Comparison of ENCODE assay signal across 9 cellular contexts in the genomic region with DNA sequence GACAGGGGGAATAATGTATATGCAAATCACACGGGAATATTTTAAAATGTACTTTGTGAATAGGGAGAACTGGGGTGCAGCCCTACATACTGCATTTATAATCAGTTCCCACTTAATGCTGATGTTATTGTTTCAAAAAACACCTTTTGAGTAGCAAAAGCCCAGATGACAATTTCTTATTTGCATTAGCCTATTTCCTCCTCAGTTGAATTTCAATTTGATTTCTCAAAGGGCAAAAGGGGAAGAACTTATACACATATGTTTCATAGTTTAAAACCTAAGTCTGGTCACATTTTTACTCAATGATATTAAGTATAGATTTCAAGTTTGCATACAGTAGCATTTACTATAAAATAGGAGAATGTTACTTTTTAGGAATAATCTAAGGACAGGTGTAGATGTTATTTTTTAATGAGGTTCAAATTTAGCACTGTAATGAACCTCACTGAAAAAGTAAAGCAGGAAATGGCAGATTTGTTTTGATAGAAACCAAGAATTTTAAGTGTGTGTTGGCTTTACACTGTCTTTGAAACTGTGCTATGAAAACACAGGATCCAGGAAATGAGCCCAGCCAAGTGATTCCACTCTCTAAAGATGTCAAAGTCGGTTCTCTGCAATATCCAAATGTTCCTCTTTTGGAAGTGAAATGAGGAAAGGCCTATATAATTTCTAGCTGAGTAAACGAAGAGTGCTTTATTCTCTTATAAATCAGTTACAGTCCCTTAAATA.
DNase-seq lines count a peak whose midpoint lies in the region; ATAC-seq lines count a peak whose summit lies in the region.
"Had no signal": no experiment of that assay in that cellular context is flagged by ENCODE, and none has a peak within 500 bp of the region (broad histone marks: within the 10 kb centered on the region; RNA-seq: fewer than 3 reads in every experiment).

No MANE protein-coding gene starts in this region.

- H3K9me3 ChIP-seq in adipocyte (ENCODE audit: control insufficient read depth, low read length) (no peaks in the 10 kb centered on the region), neuronal stem cell (replicated peaks in 1 of 2; ENCODE audit: control insufficient read depth in 2 of 2, insufficient read depth in 1 of 2, low read depth in 1 of 2, low read length in 2 of 2) (no peaks in the 10 kb centered on the region)

- H3K79me1 ChIP-seq in neuronal stem cell (ENCODE audit: low read depth, low read length): no peaks in the 10 kb centered on the region

- no peak overlapping the region for H3K18ac ChIP-seq in neuronal stem cell (ENCODE audit: low read length)

- no peak overlapping the region for H4K91ac ChIP-seq in neuronal stem cell (ENCODE audit: low read depth, low read length, poor library complexity)

- H3K14ac ChIP-seq in neuronal stem cell (ENCODE audit: low read length): no peak overlapping the region

- peak overlapping the region; percentile 51 for H3K4me3 Mint-ChIP-seq in activated T-cell treated with anti-CD3 and anti-CD28 coated beads, Interleukin-2, amount 50 U/mL, for 4 hours

- ATAC-seq in activated T-cell treated with anti-CD3 and anti-CD28 coated beads, Interleukin-2, amount 50 U/mL, for 4 hours: peak; percentile 44 to 46
- peak; percentile 62 for ATAC-seq in HG03095 (IDR thresholded peaks at IDR 0.05; ENCODE audit: unreplicated experiment)

- H3K4ac ChIP-seq in neuronal stem cell (ENCODE audit: low read length): no peak overlapping the region

- H2BK5ac ChIP-seq in neuronal stem cell (ENCODE audit: low read length): no peak overlapping the region

- no peak overlapping the region for H3K23ac ChIP-seq in neuronal stem cell (ENCODE audit: low read depth, low read length, poor library complexity)

- no CpG with 5 or more reads among the region's 3 CpGs for WGBS in neuronal stem cell (ENCODE audit: extremely low coverage in 2 of 2, insufficient read length in 2 of 2, insufficient replicate concordance in 1 of 2), 2 donors

- H3K9ac ChIP-seq in adipocyte (ENCODE audit: low read length) (no peak overlapping the region), neuronal stem cell (ENCODE audit: low read depth, low read length, poor library complexity) (no peak overlapping the region)

- peaks cover 27% of the 10 kb centered on the region for H3K4me1 ChIP-seq in adipocyte (ENCODE audit: control insufficient read depth, insufficient read depth, low read length)
- peaks cover 0 to 7% of the 10 kb centered on the region in 2 donors for H3K4me1 ChIP-seq in neuronal stem cell (ENCODE audit: control insufficient read depth in 2 of 2, insufficient read depth in 1 of 2, low read depth in 1 of 2, low read length in 2 of 2)

- H3K36me3 ChIP-seq in adipocyte (ENCODE audit: control insufficient read depth, insufficient read depth, low read length, severe bottlenecking) (no peaks in the 10 kb centered on the region), neuronal stem cell (replicated peaks in 1 of 2; ENCODE audit: control insufficient read depth in 2 of 2, insufficient read depth in 2 of 2, low read length in 2 of 2) (no peaks in the 10 kb centered on the region)

- H3K4me2 ChIP-seq in neuronal stem cell (ENCODE audit: insufficient read depth, low read length, poor library complexity, severe bottlenecking): no peak overlapping the region

- H3K27me3 ChIP-seq in adipocyte (replicated peaks; ENCODE audit: control insufficient read depth, insufficient read depth, low read length): no peaks in the 10 kb centered on the region
- no peaks in the 10 kb centered on the region for H3K27me3 ChIP-seq in neuronal stem cell (ENCODE audit: control insufficient read depth in 3 of 3, insufficient read depth in 3 of 3, low read depth in 1 of 3, low read length in 3 of 3)

- H3K4me3 ChIP-seq in adipocyte (ENCODE audit: low read length) (peak overlapping the region; percentile 46), neuronal stem cell (ENCODE audit: low read length in 2 of 2) (no peak overlapping the region)

- no peak for DNase-seq in activated T-cell treated with anti-CD3 and anti-CD28 coated beads, Interleukin-2, amount 50 U/mL, for 4 hours
- no peak for DNase-seq in activated T-cell treated with anti-CD3 and anti-CD28 coated beads for 4 hours
- no peak for DNase-seq in adipocyte (ENCODE audit: low read depth)
- DNase-seq in neuronal stem cell (ENCODE audit: low spot score): no peak
- no peak for DNase-seq in NCI-H1092 treated with DMSO at 0.1 percent for 48 hours (lab: John Stamatoyannopoulos, UW)
- DNase-seq in SIG-M5 (lab: John Stamatoyannopoulos, UW): no peak
- DNase-seq in NCI-H345 (lab: John Stamatoyannopoulos, UW): no peak

- no peak overlapping the region for H2BK120ac ChIP-seq in neuronal stem cell (ENCODE audit: low read depth, low read length)

- no peak overlapping the region for H2AK5ac ChIP-seq in neuronal stem cell (ENCODE audit: low read depth, low read length)

- no peak overlapping the region for H4K8ac ChIP-seq in neuronal stem cell (ENCODE audit: low read depth, low read length)

- peak overlapping the region; percentile 54 for H2AFZ ChIP-seq in neuronal stem cell (ENCODE audit: low read length)

- H3K9me3 Mint-ChIP-seq in activated T-cell treated with anti-CD3 and anti-CD28 coated beads, Interleukin-2, amount 50 U/mL, for 4 hours: no peaks in the 10 kb centered on the region

- H2BK12ac ChIP-seq in neuronal stem cell (ENCODE audit: low read length): no peak overlapping the region

- H3K27ac ChIP-seq in neuronal stem cell (replicated peaks; ENCODE audit: low read length): no peak overlapping the region
- H3K27ac ChIP-seq: C4-2B had no signal

- H2BK15ac ChIP-seq in neuronal stem cell (ENCODE audit: low read length): no peak overlapping the region

- H3K36me3 Mint-ChIP-seq in activated T-cell treated with anti-CD3 and anti-CD28 coated beads, Interleukin-2, amount 50 U/mL, for 4 hours (ENCODE audit: insufficient read depth): no peaks in the 10 kb centered on the region

- peaks cover 36% of the 10 kb centered on the region for H3K4me1 Mint-ChIP-seq in activated T-cell treated with anti-CD3 and anti-CD28 coated beads, Interleukin-2, amount 50 U/mL, for 4 hours (ENCODE audit: low read depth)

- H3K27me3 Mint-ChIP-seq in activated T-cell treated with anti-CD3 and anti-CD28 coated beads, Interleukin-2, amount 50 U/mL, for 4 hours (ENCODE audit: low read depth): no peaks in the 10 kb centered on the region
